Comparison of ENCODE assay signal across 29 cellular contexts in genomic region chr6:153927867-153928266, GRCh38.
"Had no signal": no experiment of that assay in that cellular context is flagged by ENCODE, and none has a peak within 500 bp of the region (broad histone marks: within the 10 kb centered on the region; RNA-seq: fewer than 3 reads in every experiment).

No MANE protein-coding gene starts in this region.

- H3K27me3 ChIP-seq: brain microvascular endothelial cell, dorsolateral prefrontal cortex, foreskin keratinocyte, gastrocnemius medialis, heart left ventricle had no signal

- DNase-seq: activated CD4-positive, alpha-beta memory T cell treated with anti-CD3 and anti-CD28 coated beads for 36 hours; activated CD4-positive, alpha-beta T cell treated with anti-CD3 and anti-CD28 coated beads for 36 hours; activated CD4-positive, alpha-beta T cell treated with anti-CD3 and anti-CD28 coated beads, Interleukin-2, amount 10 ng/mL, durations not matched to agents 24 days and 14 days; activated CD4-positive, CD25-positive, alpha-beta regulatory T cell; activated CD4-positive, CD25-positive, alpha-beta regulatory T cell treated with anti-CD3 and anti-CD28 coated beads, Interleukin-2, amount 50 U/mL, for 72 hours; activated CD8-positive, alpha-beta memory T cell treated with anti-CD3 and anti-CD28 coated beads, Interleukin-2, amount 10 ng/mL, durations not matched to agents 7 days and 5 days; activated CD8-positive, alpha-beta memory T cell treated with anti-CD3 and anti-CD28 coated beads, Interleukin-2, amount 50 U/mL, for 4 hours; activated CD8-positive, alpha-beta T cell treated with anti-CD3 and anti-CD28 coated beads, Interleukin-2, amount 10 ng/mL, durations not matched to agents 7 days and 5 days; activated gamma-delta T cell; activated naive CD4-positive, alpha-beta T cell; activated naive CD4-positive, alpha-beta T cell treated with anti-CD3 and anti-CD28 coated beads, Interleukin-2, amount 10 ng/mL, durations not matched to agents 7 days and 5 days; activated naive CD8-positive, alpha-beta T cell treated with anti-CD3 and anti-CD28 coated beads, Interleukin-2, amount 10 ng/mL, durations not matched to agents 7 days and 5 days; activated T-cell treated with anti-CD3 and anti-CD28 coated beads, Interleukin-2, amount 50 U/mL, for 1 hour; activated T-cell treated with anti-CD3 and anti-CD28 coated beads, Interleukin-2, amount 50 U/mL, for 48 hours; anterior cingulate cortex; brain microvascular endothelial cell; caudate nucleus; dorsolateral prefrontal cortex; effector memory CD4-positive, alpha-beta T cell; endodermal cell; gastrocnemius medialis; glutamatergic neuron; heart left ventricle; T-helper 2 cell had no signal

- ATAC-seq: activated CD4-positive, alpha-beta T cell treated with anti-CD3 and anti-CD28 coated beads for 36 hours; activated CD8-positive, alpha-beta memory T cell treated with anti-CD3 and anti-CD28 coated beads, Interleukin-2, amount 10 ng/mL, durations not matched to agents 7 days and 5 days; activated CD8-positive, alpha-beta T cell treated with anti-CD3 and anti-CD28 coated beads, Interleukin-2, amount 10 ng/mL, durations not matched to agents 7 days and 5 days; activated naive CD4-positive, alpha-beta T cell treated with anti-CD3 and anti-CD28 coated beads, Interleukin-2, amount 50 U/mL, for 72 hours; esophagus mucosa; foreskin keratinocyte; gastrocnemius medialis; heart left ventricle had no signal

- H3K36me3 ChIP-seq: brain microvascular endothelial cell, gastrocnemius medialis, heart left ventricle had no signal

- H3K4me1 Mint-ChIP-seq: activated CD4-positive, alpha-beta T cell treated with anti-CD3 and anti-CD28 coated beads for 36 hours; activated CD4-positive, alpha-beta T cell treated with anti-CD3 and anti-CD28 coated beads, Interleukin-2, amount 10 ng/mL, durations not matched to agents 24 days and 14 days; activated CD8-positive, alpha-beta memory T cell treated with anti-CD3 and anti-CD28 coated beads, Interleukin-2, amount 10 ng/mL, durations not matched to agents 7 days and 5 days; activated naive CD4-positive, alpha-beta T cell treated with anti-CD3 and anti-CD28 coated beads, Interleukin-2, amount 10 ng/mL, durations not matched to agents 7 days and 5 days; activated naive CD8-positive, alpha-beta T cell treated with anti-CD3 and anti-CD28 coated beads, Interleukin-2, amount 10 ng/mL, durations not matched to agents 7 days and 5 days had no signal

- H3K9me3 ChIP-seq: gastrocnemius medialis had no signal

- H3K36me3 Mint-ChIP-seq: activated CD4-positive, alpha-beta memory T cell treated with anti-CD3 and anti-CD28 coated beads for 36 hours; activated CD8-positive, alpha-beta memory T cell treated with anti-CD3 and anti-CD28 coated beads, Interleukin-2, amount 10 ng/mL, durations not matched to agents 7 days and 5 days; activated naive CD4-positive, alpha-beta T cell treated with anti-CD3 and anti-CD28 coated beads, Interleukin-2, amount 10 ng/mL, durations not matched to agents 7 days and 5 days; activated naive CD4-positive, alpha-beta T cell treated with anti-CD3 and anti-CD28 coated beads, Interleukin-2, amount 50 U/mL, for 72 hours; activated naive CD8-positive, alpha-beta T cell treated with anti-CD3 and anti-CD28 coated beads, Interleukin-2, amount 10 ng/mL, durations not matched to agents 7 days and 5 days had no signal

- H3K27ac ChIP-seq: brain microvascular endothelial cell, coronary artery, dorsolateral prefrontal cortex, foreskin keratinocyte, gastrocnemius medialis, heart left ventricle had no signal

- H3K9me3 Mint-ChIP-seq: activated CD4-positive, alpha-beta memory T cell treated with anti-CD3 and anti-CD28 coated beads for 36 hours; activated CD4-positive, alpha-beta T cell treated with anti-CD3 and anti-CD28 coated beads, Interleukin-2, amount 10 ng/mL, durations not matched to agents 24 days and 14 days; activated naive CD4-positive, alpha-beta T cell treated with anti-CD3 and anti-CD28 coated beads, Interleukin-2, amount 10 ng/mL, durations not matched to agents 7 days and 5 days; activated naive CD4-positive, alpha-beta T cell treated with anti-CD3 and anti-CD28 coated beads, Interleukin-2, amount 50 U/mL, for 72 hours; activated naive CD8-positive, alpha-beta T cell treated with anti-CD3 and anti-CD28 coated beads, Interleukin-2, amount 10 ng/mL, durations not matched to agents 7 days and 5 days had no signal

- H3K4me3 Mint-ChIP-seq: activated CD4-positive, alpha-beta memory T cell treated with anti-CD3 and anti-CD28 coated beads for 36 hours; activated CD4-positive, alpha-beta T cell treated with anti-CD3 and anti-CD28 coated beads for 36 hours; activated CD4-positive, alpha-beta T cell treated with anti-CD3 and anti-CD28 coated beads, Interleukin-2, amount 10 ng/mL, durations not matched to agents 24 days and 14 days; activated CD8-positive, alpha-beta memory T cell treated with anti-CD3 and anti-CD28 coated beads, Interleukin-2, amount 10 ng/mL, durations not matched to agents 7 days and 5 days; activated CD8-positive, alpha-beta T cell treated with anti-CD3 and anti-CD28 coated beads, Interleukin-2, amount 10 ng/mL, durations not matched to agents 7 days and 5 days; activated naive CD4-positive, alpha-beta T cell treated with anti-CD3 and anti-CD28 coated beads, Interleukin-2, amount 10 ng/mL, durations not matched to agents 7 days and 5 days; activated naive CD8-positive, alpha-beta T cell treated with anti-CD3 and anti-CD28 coated beads, Interleukin-2, amount 10 ng/mL, durations not matched to agents 7 days and 5 days; dendritic cell treated with granulocyte-macrophage colony-stimulating factor and Interleukin-4, amounts not matched to agents 40 ng/mL and 50 ng/mL, for 4 days; endodermal cell had no signal

- H3K4me1 ChIP-seq: foreskin keratinocyte, gastrocnemius medialis, heart left ventricle had no signal

- H3K4me3 ChIP-seq: coronary artery, dorsolateral prefrontal cortex, gastrocnemius medialis, heart left ventricle had no signal

- H3K27ac Mint-ChIP-seq: activated CD4-positive, alpha-beta memory T cell treated with anti-CD3 and anti-CD28 coated beads for 36 hours; activated CD4-positive, alpha-beta T cell treated with anti-CD3 and anti-CD28 coated beads for 36 hours; activated CD4-positive, alpha-beta T cell treated with anti-CD3 and anti-CD28 coated beads, Interleukin-2, amount 10 ng/mL, durations not matched to agents 24 days and 14 days; activated CD8-positive, alpha-beta memory T cell treated with anti-CD3 and anti-CD28 coated beads, Interleukin-2, amount 10 ng/mL, durations not matched to agents 7 days and 5 days; activated CD8-positive, alpha-beta T cell treated with anti-CD3 and anti-CD28 coated beads, Interleukin-2, amount 10 ng/mL, durations not matched to agents 7 days and 5 days; activated naive CD4-positive, alpha-beta T cell treated with anti-CD3 and anti-CD28 coated beads, Interleukin-2, amount 10 ng/mL, durations not matched to agents 7 days and 5 days; activated naive CD4-positive, alpha-beta T cell treated with anti-CD3 and anti-CD28 coated beads, Interleukin-2, amount 50 U/mL, for 72 hours; activated naive CD8-positive, alpha-beta T cell treated with anti-CD3 and anti-CD28 coated beads, Interleukin-2, amount 10 ng/mL, durations not matched to agents 7 days and 5 days; dendritic cell treated with granulocyte-macrophage colony-stimulating factor and Interleukin-4, amounts not matched to agents 40 ng/mL and 50 ng/mL, for 4 days; endodermal cell had no signal

- H3K27me3 Mint-ChIP-seq: activated CD4-positive, alpha-beta memory T cell treated with anti-CD3 and anti-CD28 coated beads for 36 hours; activated CD4-positive, alpha-beta T cell treated with anti-CD3 and anti-CD28 coated beads for 36 hours; activated CD4-positive, alpha-beta T cell treated with anti-CD3 and anti-CD28 coated beads, Interleukin-2, amount 10 ng/mL, durations not matched to agents 24 days and 14 days; activated CD8-positive, alpha-beta memory T cell treated with anti-CD3 and anti-CD28 coated beads, Interleukin-2, amount 10 ng/mL, durations not matched to agents 7 days and 5 days; activated naive CD4-positive, alpha-beta T cell treated with anti-CD3 and anti-CD28 coated beads, Interleukin-2, amount 10 ng/mL, durations not matched to agents 7 days and 5 days; activated naive CD8-positive, alpha-beta T cell treated with anti-CD3 and anti-CD28 coated beads, Interleukin-2, amount 10 ng/mL, durations not matched to agents 7 days and 5 days; dendritic cell treated with granulocyte-macrophage colony-stimulating factor and Interleukin-4, amounts not matched to agents 40 ng/mL and 50 ng/mL, for 4 days had no signal
